In genomic region chr19:11142528-11143171, GRCh38 we compare ENCODE assay signal across 8 cellular contexts. TPM values are rescaled to one million over a fixed set of nuclear protein-coding genes. Genes with fewer than 3 reads are reported as not detected.
DNase-seq lines count a peak whose midpoint lies in the region; ATAC-seq and TF ChIP-seq lines count a peak whose summit lies in the region.

No MANE protein-coding gene starts in this region.

- H3K4me3 Mint-ChIP-seq in nephron, result peak overlapping the region in 2 of 3 experiments; percentile 26 to 34

- in situ Hi-C loops in SK-MEL-5 (cut with HindIII; ENCODE audit: low pct_unique_long_range_greater_than_20kb, low sequenced_read_pairs), result no loop called here

- H3K27ac Mint-ChIP-seq in nephron, result peak overlapping the region; percentile 97 to 99 (median 98)

- TF ChIP-seq CTCF in fibroblast of mammary gland (conservative IDR thresholded peaks at IDR 0.05; ENCODE audit: control insufficient read depth, insufficient read depth, low read depth, low read length) (no peak), nephron (IDR thresholded peaks at IDR 0.05; ENCODE audit: unreplicated experiment in 3 of 3) (no peak)

- peak; percentile 71 for DNase-seq in GM04503 (ENCODE audit: low read depth)
- peak; percentile 77 for DNase-seq in SK-MEL-5 (ENCODE audit: low read depth, low spot score)
- peak; percentile 94 for DNase-seq in fibroblast of mammary gland (ENCODE audit: low read depth)
- no peak for DNase-seq in activated CD8-positive, alpha-beta memory T cell treated with anti-CD3 and anti-CD28 coated beads for 24 hours
- no peak for DNase-seq in stimulated activated naive CD4-positive, alpha-beta T cell treated with Interleukin-2 at 50 U/mL for 16 hours (lab: John Stamatoyannopoulos, UW)

- no peak for ATAC-seq in HG03521 (IDR thresholded peaks at IDR 0.05; ENCODE audit: unreplicated experiment)
- no peak for ATAC-seq in HG02870 (IDR thresholded peaks at IDR 0.05; ENCODE audit: unreplicated experiment)

- H3K4me3 ChIP-seq in fibroblast of mammary gland (ENCODE audit: control insufficient read depth, low read depth, low read length), result no peak overlapping the region

- peaks cover 29% of the 10 kb centered on the region for H3K4me1 Mint-ChIP-seq in nephron

- peaks cover 3% of the 10 kb centered on the region for H3K27me3 Mint-ChIP-seq in nephron (ENCODE audit: low read depth)

- H3K36me3 Mint-ChIP-seq in nephron (ENCODE audit: low read depth), result peaks cover 12% of the 10 kb centered on the region

- H3K9me3 Mint-ChIP-seq in nephron, result no peaks in the 10 kb centered on the region

RNA-seq across cellular contexts. Expression of gene SPC24, which starts 12.9 kb away (rescaled TPM):
- 18.7 and 23.4 TPM in 2 replicates for total RNA-seq in SK-MEL-5 (2014; rRNA removed; shearing (Covaris generic))
- polyA plus RNA-seq in SK-MEL-5 (2015; cell fraction: cytosol; rRNA removed), result 12.4 and 15.1 TPM in 2 replicates
- 8.3 and 10.8 TPM in 2 replicates for polyA plus RNA-seq in SK-MEL-5 (2015; cell fraction: nucleus; rRNA removed)

RNA-seq across cellular contexts. Expression of gene LDLR, which starts 53.4 kb away (rescaled TPM):
- total RNA-seq in SK-MEL-5 (2014; rRNA removed; shearing (Covaris generic)), result 39.0 and 51.2 TPM in 2 replicates
- polyA plus RNA-seq in SK-MEL-5 (2015; cell fraction: cytosol; rRNA removed), result 59.0 and 94.0 TPM in 2 replicates
- 37.1 and 47.4 TPM in 2 replicates for polyA plus RNA-seq in SK-MEL-5 (2015; cell fraction: nucleus; rRNA removed)

RNA-seq across cellular contexts. Expression of gene KANK2, which starts 54.7 kb away (rescaled TPM):
- total RNA-seq in SK-MEL-5 (2014; rRNA removed; shearing (Covaris generic)), result 10.7 and 10.9 TPM in 2 replicates
- 27.1 and 33.6 TPM in 2 replicates for polyA plus RNA-seq in SK-MEL-5 (2015; cell fraction: cytosol; rRNA removed)
- polyA plus RNA-seq in SK-MEL-5 (2015; cell fraction: nucleus; rRNA removed), result 6.4 and 17.2 TPM in 2 replicates

Comparison
In these comparisons a context has a peak if more than half of its experiments do, and no peak if none do; other contexts are left out.
1. DNase-seq: peak in GM04503 (single experiment), SK-MEL-5 (single experiment) and fibroblast of mammary gland (single experiment); none in activated CD8-positive, alpha-beta memory T cell treated with anti-CD3 and anti-CD28 coated beads for 24 hours (single experiment) and stimulated activated naive CD4-positive, alpha-beta T cell treated with Interleukin-2 at 50 U/mL for 16 hours (single experiment).